Comparison of ENCODE assay signal across 27 cellular contexts in genomic region chr2:209986405-209986804, GRCh38. TPM values are rescaled to one million over a fixed set of nuclear protein-coding genes. Genes with fewer than 3 reads are reported as not detected.
DNase-seq lines count a peak whose midpoint lies in the region; ATAC-seq and TF ChIP-seq lines count a peak whose summit lies in the region.
"Had no signal": no experiment of that assay in that cellular context is flagged by ENCODE, and none has a peak within 500 bp of the region (broad histone marks: within the 10 kb centered on the region; RNA-seq: fewer than 3 reads in every experiment).

No MANE protein-coding gene starts in this region.

- H3K4me3 ChIP-seq in mammary epithelial cell (replicated peaks in 1 of 3; ENCODE audit: insufficient read depth in 1 of 3, low read depth in 2 of 3, low read length in 3 of 3) (no peak overlapping the region), breast epithelium (no peak overlapping the region), right atrium auricular region (no peak overlapping the region)
- H3K4me3 ChIP-seq: left ventricle myocardium inferior, MG63, smooth muscle cell, tibial nerve had no signal

- H3K27me3 ChIP-seq in mammary epithelial cell (ENCODE audit: insufficient read depth, low read length): no peaks in the 10 kb centered on the region
- H3K27me3 ChIP-seq in breast epithelium: no peaks in the 10 kb centered on the region
- no peaks in the 10 kb centered on the region for H3K27me3 ChIP-seq in foreskin keratinocyte
- H3K27me3 ChIP-seq in right atrium auricular region: no peaks in the 10 kb centered on the region
- H3K27me3 ChIP-seq: MG63, tibial nerve had no signal

- DNase-seq in mammary epithelial cell (peak; percentile 14), breast epithelium (ENCODE audit: low spot score in 2 of 2) (no peak), RPMI7951 (ENCODE audit: low read depth) (peak; percentile 10), foreskin keratinocyte (peak in 1 of 2 donors; percentile 9), right atrium auricular region (ENCODE audit: low spot score) (no peak), nephron progenitor cell (no peak)
- DNase-seq: activated CD4-positive, alpha-beta memory T cell treated with anti-CD3 and anti-CD28 coated beads, Interleukin-2, amount 10 ng/mL, durations not matched to agents 7 days and 5 days; anterior cingulate cortex; CD8-positive, alpha-beta T cell; central memory CD4-positive, alpha-beta T cell; hypothalamus; immature natural killer cell; left ventricle myocardium inferior; MG63; naive thymus-derived CD8-positive, alpha-beta T cell; NCI-H1436 treated with DMSO at 0.1 percent for 48 hours; retina; Right ventricle myocardium superior; stimulated activated CD4-positive, alpha-beta T cell treated with anti-CD3 and anti-CD28 coated beads, Interleukin-2, amount 100 ng/mL, for 24 hours had no signal

- H3K27me3 Mint-ChIP-seq in nephron progenitor cell (ENCODE audit: low read depth, poor library complexity): no peaks in the 10 kb centered on the region

- H4K20me1 ChIP-seq in mammary epithelial cell (ENCODE audit: insufficient read depth, low read length): no peaks in the 10 kb centered on the region

- H3K4me1 ChIP-seq in mammary epithelial cell (ENCODE audit: insufficient read depth, low read length) (no peaks in the 10 kb centered on the region), breast epithelium (no peaks in the 10 kb centered on the region), foreskin keratinocyte (no peaks in the 10 kb centered on the region), right atrium auricular region (no peaks in the 10 kb centered on the region)
- H3K4me1 ChIP-seq: left ventricle myocardium inferior, tibial nerve had no signal

- no peak overlapping the region for H3K4me3 Mint-ChIP-seq in nephron progenitor cell
- H3K4me3 Mint-ChIP-seq: activated CD4-positive, alpha-beta memory T cell treated with anti-CD3 and anti-CD28 coated beads, Interleukin-2, amount 10 ng/mL, durations not matched to agents 7 days and 5 days; CD8-positive, alpha-beta T cell; immature natural killer cell; mesothelial cell of epicardium; naive thymus-derived CD8-positive, alpha-beta T cell had no signal

- H3K27ac ChIP-seq in mammary epithelial cell (ENCODE audit: insufficient read depth, low read depth, low read length) (no peak overlapping the region), breast epithelium (no peak overlapping the region), foreskin keratinocyte (no peak overlapping the region), right atrium auricular region (no peak overlapping the region)
- H3K27ac ChIP-seq: left ventricle myocardium inferior, tibial nerve had no signal

- H3K36me3 ChIP-seq in mammary epithelial cell (ENCODE audit: insufficient read depth, low read length) (no peaks in the 10 kb centered on the region), breast epithelium (no peaks in the 10 kb centered on the region), right atrium auricular region (no peaks in the 10 kb centered on the region)
- H3K36me3 ChIP-seq: left ventricle myocardium inferior, MG63, tibial nerve had no signal

- in situ Hi-C loops in mammary epithelial cell (cut with MboI; ENCODE audit: low sequenced_read_pairs in 2 of 2): loop anchor here (25.0 kb wide), 1 partner anchor 401 kb away; no protein-coding TSS in a partner anchor

- H3K9me3 Mint-ChIP-seq in nephron progenitor cell: no peaks in the 10 kb centered on the region
- H3K9me3 Mint-ChIP-seq: activated CD4-positive, alpha-beta memory T cell treated with anti-CD3 and anti-CD28 coated beads, Interleukin-2, amount 10 ng/mL, durations not matched to agents 7 days and 5 days; activated naive CD4-positive, alpha-beta T cell treated with anti-CD3 and anti-CD28 coated beads, Interleukin-2, amount 50 U/mL, for 72 hours; activated T-helper 2 cell treated with anti-CD3 and anti-CD28 coated beads, Interferon-gamma antibody, Interleukin-2, Interleukin-4, amounts not matched to agents 10 μg/mL and 5 μg/mL and 100 μg/mL, durations not matched to agents 14 hours and 24 hours and 36 hours; CD8-positive, alpha-beta T cell; immature natural killer cell; mesothelial cell of epicardium; naive thymus-derived CD8-positive, alpha-beta T cell had no signal

- TF ChIP-seq CTCF in mammary epithelial cell (conservative IDR thresholded peaks at IDR 0.05 in 1 of 2, IDR thresholded peaks at IDR 0.05 in 1 of 2; ENCODE audit: extremely low read depth in 1 of 2, insufficient read depth in 1 of 2, low read depth in 1 of 2, low read length in 2 of 2) (no peak), breast epithelium (IDR thresholded peaks at IDR 0.05) (no peak), foreskin keratinocyte (conservative IDR thresholded peaks at IDR 0.05) (no peak), right atrium auricular region (IDR thresholded peaks at IDR 0.05) (no peak), nephron progenitor cell (IDR thresholded peaks at IDR 0.05) (no peak)

- intact Hi-C loops in mammary epithelial cell (cut with micrococcal nuclease): no loop called here
- intact Hi-C loops in breast epithelium (cut with DNase I; ENCODE audit: low total_unique reads): loop anchor here (10.0 kb wide), 1 partner anchor 208 kb away; no protein-coding TSS in a partner anchor

- 85% methylated on average over 2 of the region's 2 CpGs for WGBS in mammary epithelial cell (ENCODE audit: low coverage, missing lambda C conversion rate)

- no peaks in the 10 kb centered on the region for H3K36me3 Mint-ChIP-seq in nephron progenitor cell (ENCODE audit: low read depth)
- H3K36me3 Mint-ChIP-seq: activated naive CD4-positive, alpha-beta T cell treated with anti-CD3 and anti-CD28 coated beads, Interleukin-2, amount 50 U/mL, for 72 hours; CD8-positive, alpha-beta T cell; immature natural killer cell; mesothelial cell of epicardium; naive thymus-derived CD8-positive, alpha-beta T cell had no signal

- H3K9me3 ChIP-seq in mammary epithelial cell (replicated peaks; ENCODE audit: insufficient read depth, low read length) (no peaks in the 10 kb centered on the region), breast epithelium (no peaks in the 10 kb centered on the region), right atrium auricular region (no peaks in the 10 kb centered on the region)
- H3K9me3 ChIP-seq: left ventricle myocardium inferior, MG63, tibial nerve had no signal

- ATAC-seq in foreskin keratinocyte (peak; percentile 35), GM18858 (IDR thresholded peaks at IDR 0.05; ENCODE audit: unreplicated experiment) (no peak), HG02588 (IDR thresholded peaks at IDR 0.05; ENCODE audit: unreplicated experiment) (no peak)
- ATAC-seq: activated CD4-positive, CD25-positive, alpha-beta regulatory T cell treated with anti-CD3 and anti-CD28 coated beads, Interleukin-2, amount 50 U/mL, for 24 hours; CD8-positive, alpha-beta T cell; naive thymus-derived CD8-positive, alpha-beta T cell had no signal

- no peaks in the 10 kb centered on the region for H3K79me2 ChIP-seq in mammary epithelial cell (ENCODE audit: insufficient read depth, low read length)

- H3K27ac Mint-ChIP-seq in nephron progenitor cell: no peak overlapping the region
- H3K27ac Mint-ChIP-seq: activated CD4-positive, alpha-beta memory T cell treated with anti-CD3 and anti-CD28 coated beads, Interleukin-2, amount 10 ng/mL, durations not matched to agents 7 days and 5 days; activated naive CD4-positive, alpha-beta T cell treated with anti-CD3 and anti-CD28 coated beads, Interleukin-2, amount 50 U/mL, for 72 hours; activated T-helper 2 cell treated with anti-CD3 and anti-CD28 coated beads, Interferon-gamma antibody, Interleukin-2, Interleukin-4, amounts not matched to agents 10 μg/mL and 5 μg/mL and 100 μg/mL, durations not matched to agents 14 hours and 24 hours and 36 hours; CD8-positive, alpha-beta T cell; mesothelial cell of epicardium; naive thymus-derived CD8-positive, alpha-beta T cell had no signal

- H3K4me2 ChIP-seq in mammary epithelial cell (ENCODE audit: insufficient read depth, low read depth, low read length): no peak overlapping the region
- H3K4me2 ChIP-seq: smooth muscle cell had no signal

- no peak for TF ChIP-seq POLR2A in breast epithelium (IDR thresholded peaks at IDR 0.05)

- no peaks in the 10 kb centered on the region for H3K4me1 Mint-ChIP-seq in nephron progenitor cell
- H3K4me1 Mint-ChIP-seq: activated CD4-positive, alpha-beta memory T cell treated with anti-CD3 and anti-CD28 coated beads, Interleukin-2, amount 10 ng/mL, durations not matched to agents 7 days and 5 days; mesothelial cell of epicardium had no signal

- BruUV-seq in mammary epithelial cell (replicated peaks; lab: Mats Ljungman, UMichigan): no TSS peak

- H3K9ac ChIP-seq in mammary epithelial cell (ENCODE audit: insufficient read depth, low read length): no peak overlapping the region

- CTCF ChIA-PET in mammary epithelial cell (lab: Charles Lee; ENCODE audit: low non-redundant PET): no interaction called here

- no peak overlapping the region for H2AFZ ChIP-seq in mammary epithelial cell (ENCODE audit: low read depth, low read length)

- dilution Hi-C loops in mammary epithelial cell (cut with HindIII; ENCODE audit: low sequenced_read_pairs): no loop called here

RNA-seq across cellular contexts. Expression of gene RPE, which starts 16.0 kb away (rescaled TPM):
- 100 to 1,000 TPM in 1 of 2 donors, 10 to 100 TPM in 1; 67.1 to 102 TPM for total RNA-seq in mammary epithelial cell
- 80.0 TPM for polyA plus RNA-seq in mammary epithelial cell
- polyA minus RNA-seq in mammary epithelial cell: 148 TPM
- total RNA-seq in breast epithelium: 10 to 100 TPM; 48.8 to 68.2 (median 55.4) TPM
- 120 and 149 TPM in 2 replicates for total RNA-seq in RPMI7951 (2014; rRNA removed; shearing (Covaris generic))
- total RNA-seq in foreskin keratinocyte: 55.9 and 62.3 TPM in 2 replicates
- polyA plus RNA-seq in foreskin keratinocyte: 22.7 and 29.2 TPM in 2 replicates
- 10 to 100 TPM; 21.0 to 26.4 TPM for total RNA-seq in right atrium auricular region

Comparison
In these comparisons a context has a peak if more than half of its experiments do, and no peak if none do; other contexts are left out.
1. DNase-seq: peak in mammary epithelial cell (single experiment) and RPMI7951 (single experiment); none in breast epithelium (0 of 2), right atrium auricular region (single experiment) and nephron progenitor cell (single experiment).